11 cellular contexts compared by ENCODE assay signal in genomic region chr21:36749935-36750578, GRCh38. TPM values are rescaled to one million over a fixed set of nuclear protein-coding genes. Genes with fewer than 3 reads are reported as not detected.
DNase-seq lines count a peak whose midpoint lies in the region; ATAC-seq and TF ChIP-seq lines count a peak whose summit lies in the region.
"Had no signal": no experiment of that assay in that cellular context is flagged by ENCODE, and none has a peak within 500 bp of the region (broad histone marks: within the 10 kb centered on the region; RNA-seq: fewer than 3 reads in every experiment).

No MANE protein-coding gene starts in this region.

- DNase-seq in ELF-1 (ENCODE audit: low read depth, low spot score) = peak; percentile 92
- no peak for DNase-seq in left ventricle myocardium superior
- DNase-seq in neural crest cell (ENCODE audit: low read depth, low spot score) = peak; percentile 23
- no peak for DNase-seq in caudate nucleus (lab: John Stamatoyannopoulos, UW)
- no peak for DNase-seq in stimulated activated naive CD8-positive, alpha-beta T cell treated with anti-CD3 and anti-CD28 coated beads, Interleukin-15, Interleukin-2, amounts not matched to agents 100 U/mL and 50 U/mL, for 24 hours
- DNase-seq: NCI-H510A, SIG-M5 had no signal

- H3K9me3 Mint-ChIP-seq in neural crest cell = no peaks in the 10 kb centered on the region
- H3K9me3 Mint-ChIP-seq: stimulated activated effector memory CD8-positive, alpha-beta T cell treated with anti-CD3 and anti-CD28 coated beads, Interleukin-12 subunit alpha, Interleukin-12 subunit beta, amount 100 ng/mL, for 72 hours had no signal

- TF ChIP-seq CTCF in VCaP (conservative IDR thresholded peaks at IDR 0.05) = no peak
- no peak for TF ChIP-seq CTCF in neural crest cell (conservative IDR thresholded peaks at IDR 0.05)

- peaks cover 63% of the 10 kb centered on the region for H3K4me1 Mint-ChIP-seq in neural crest cell

- H3K4me3 Mint-ChIP-seq in neural crest cell = peak overlapping the region; percentile 83
- H3K4me3 Mint-ChIP-seq: stimulated activated effector memory CD8-positive, alpha-beta T cell treated with anti-CD3 and anti-CD28 coated beads, Interleukin-12 subunit alpha, Interleukin-12 subunit beta, amount 100 ng/mL, for 72 hours had no signal

- H3K27ac ChIP-seq in VCaP (peak overlapping the region; percentile 80), caudate nucleus (ENCODE audit: low read depth, low read length) (no peak overlapping the region)

- peak overlapping the region; percentile 99 for H3K27ac Mint-ChIP-seq in neural crest cell (ENCODE audit: unreplicated experiment)
- H3K27ac Mint-ChIP-seq: stimulated activated effector memory CD8-positive, alpha-beta T cell treated with anti-CD3 and anti-CD28 coated beads, Interleukin-12 subunit alpha, Interleukin-12 subunit beta, amount 100 ng/mL, for 72 hours had no signal

- H3K36me3 Mint-ChIP-seq in neural crest cell (ENCODE audit: low read depth) = peaks cover 2% of the 10 kb centered on the region

- peaks cover 35% of the 10 kb centered on the region for H3K27me3 Mint-ChIP-seq in neural crest cell (ENCODE audit: low read depth)

- intact Hi-C loops in left ventricle myocardium superior (cut with micrococcal nuclease) = loop anchor here (10.0 kb wide), 2 partner anchors 105 to 175 kb away; no protein-coding TSS in a partner anchor

- ATAC-seq in left ventricle myocardium superior (peak; percentile 41), GM21576 (IDR thresholded peaks at IDR 0.05; ENCODE audit: unreplicated experiment) (no peak), HG03439 (IDR thresholded peaks at IDR 0.05; ENCODE audit: unreplicated experiment) (no peak)
- no peak for ATAC-seq in stimulated activated naive CD8-positive, alpha-beta T cell treated with anti-CD3 and anti-CD28 coated beads, Interleukin-15, Interleukin-2, amounts not matched to agents 100 U/mL and 50 U/mL, for 24 hours
- ATAC-seq: stimulated activated effector memory CD8-positive, alpha-beta T cell treated with anti-CD3 and anti-CD28 coated beads, Interleukin-12 subunit alpha, Interleukin-12 subunit beta, amount 100 ng/mL, for 72 hours had no signal

RNA-seq across cellular contexts. Expression of gene SIM2, which starts 51.1 kb away (rescaled TPM):
- not detected for total RNA-seq in left ventricle myocardium superior
- not detected in 2 replicates for total RNA-seq in neural crest cell

Comparison
In these comparisons a context has a peak if more than half of its experiments do, and no peak if none do; other contexts are left out.
1. DNase-seq: peak in ELF-1 (single experiment) and neural crest cell (single experiment); none in left ventricle myocardium superior (single experiment), caudate nucleus (0 of 61) and stimulated activated naive CD8-positive, alpha-beta T cell treated with anti-CD3 and anti-CD28 coated beads, Interleukin-15, Interleukin-2, amounts not matched to agents 100 U/mL and 50 U/mL, for 24 hours (single experiment).